11 cellular contexts compared by ENCODE assay signal in the genomic region with DNA sequence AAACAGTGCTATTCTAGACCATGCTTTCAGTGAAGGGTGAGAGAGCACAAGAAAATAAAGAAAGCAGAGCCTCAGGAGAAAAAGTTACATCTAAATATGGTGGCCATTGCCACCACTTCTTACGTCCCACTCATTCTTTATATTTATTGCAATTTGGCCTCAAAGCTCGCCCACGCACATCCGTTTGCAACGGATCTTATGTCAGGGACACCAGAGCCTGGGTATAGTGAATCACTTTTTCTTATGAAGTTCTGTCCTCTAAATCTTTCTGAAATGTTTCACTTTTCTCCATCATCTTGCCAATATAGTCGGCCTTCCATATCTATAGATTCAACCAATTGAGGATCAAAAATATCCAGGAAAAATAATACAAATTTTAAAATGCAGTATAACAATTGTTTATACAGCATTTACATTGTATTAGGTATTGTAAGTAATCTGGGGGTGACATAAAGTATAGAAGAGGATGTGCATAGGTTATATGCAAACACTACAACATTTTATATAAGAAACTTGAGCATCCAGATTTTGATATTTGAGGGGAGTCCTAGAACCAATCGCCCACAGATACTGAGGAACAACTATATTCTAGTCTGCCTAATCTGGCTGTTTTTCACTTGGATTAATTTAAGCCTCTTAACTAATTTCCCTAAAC. TPM values are rescaled to one million over a fixed set of nuclear protein-coding genes. Genes with fewer than 3 reads are reported as not detected.
DNase-seq lines count a peak whose midpoint lies in the region; ATAC-seq and TF ChIP-seq lines count a peak whose summit lies in the region.
"Had no signal": no experiment of that assay in that cellular context is flagged by ENCODE, and none has a peak within 500 bp of the region (broad histone marks: within the 10 kb centered on the region; RNA-seq: fewer than 3 reads in every experiment).

No MANE protein-coding gene starts in this region.

- H3K9me3 Mint-ChIP-seq in activated T-helper 17 cell treated with anti-CD3 and anti-CD28 coated beads, Interleukin-2, amount 50 U/mL, for 72 hours: no peaks in the 10 kb centered on the region
- no peaks in the 10 kb centered on the region for H3K9me3 Mint-ChIP-seq in stimulated activated effector memory CD8-positive, alpha-beta T cell treated with anti-CD3 and anti-CD28 coated beads, Interleukin-12 subunit alpha, Interleukin-12 subunit beta, amount 100 ng/mL, for 72 hours
- H3K9me3 Mint-ChIP-seq: IgD-negative memory B cell had no signal

- H3K27me3 ChIP-seq in osteoblast (ENCODE audit: insufficient read depth, low read length): no peaks in the 10 kb centered on the region
- H3K27me3 ChIP-seq in H7 (ENCODE audit: control insufficient read depth, insufficient read depth, low read length): no peaks in the 10 kb centered on the region

- peak; percentile 97 for ATAC-seq in activated T-helper 17 cell treated with anti-CD3 and anti-CD28 coated beads, Interleukin-2, amount 50 U/mL, for 72 hours (replicated peaks)
- peak; percentile 98 for ATAC-seq in stimulated activated effector memory CD8-positive, alpha-beta T cell treated with anti-CD3 and anti-CD28 coated beads, Interleukin-12 subunit alpha, Interleukin-12 subunit beta, amount 100 ng/mL, for 72 hours
- no peak for ATAC-seq in GM18867 (IDR thresholded peaks at IDR 0.05; ENCODE audit: unreplicated experiment)
- ATAC-seq: naive thymus-derived CD8-positive, alpha-beta T cell; SK-N-SH treated with all-trans-retinoic acid at 6 μM for 48 hours had no signal

- peaks cover 75% of the 10 kb centered on the region for H3K79me2 ChIP-seq in osteoblast (ENCODE audit: insufficient read depth, low read length)

- TF ChIP-seq CTCF in osteoblast (IDR thresholded peaks at IDR 0.05; ENCODE audit: extremely low read depth, low read depth, low read length): no peak

- peak; percentile 89 for DNase-seq in activated effector memory CD4-positive, alpha-beta T cell treated with anti-CD3 and anti-CD28 coated beads, Interleukin-2, amount 50 U/mL, for 16 hours
- DNase-seq in activated effector memory CD4-positive, alpha-beta T cell treated with Interleukin-2 at 50 U/mL for 16 hours: no peak
- DNase-seq in osteoblast (ENCODE audit: insufficient read length, low spot score, missing footprints) (peak; percentile 87), H7 (no peak), DMS153 treated with DMSO at 0.1 percent for 48 hours (lab: John Stamatoyannopoulos, UW; ENCODE audit: unreplicated experiment) (no peak)
- DNase-seq in stimulated activated effector memory CD8-positive, alpha-beta T cell treated with anti-CD3 and anti-CD28 coated beads, Interleukin-12 subunit alpha, Interleukin-12 subunit beta, amount 100 ng/mL, for 72 hours (ENCODE audit: low spot score in 2 of 2): peak; percentile 47 to 69
- DNase-seq: naive thymus-derived CD8-positive, alpha-beta T cell had no signal

- H3K36me3 Mint-ChIP-seq in activated T-helper 17 cell treated with anti-CD3 and anti-CD28 coated beads, Interleukin-2, amount 50 U/mL, for 72 hours (ENCODE audit: low read depth): peaks cover 79% of the 10 kb centered on the region
- peaks cover 87% of the 10 kb centered on the region for H3K36me3 Mint-ChIP-seq in stimulated activated effector memory CD8-positive, alpha-beta T cell treated with anti-CD3 and anti-CD28 coated beads, Interleukin-12 subunit alpha, Interleukin-12 subunit beta, amount 100 ng/mL, for 72 hours

- peak overlapping the region; percentile 68 for H3K27ac Mint-ChIP-seq in activated T-helper 17 cell treated with anti-CD3 and anti-CD28 coated beads, Interleukin-2, amount 50 U/mL, for 72 hours
- H3K27ac Mint-ChIP-seq in stimulated activated effector memory CD8-positive, alpha-beta T cell treated with anti-CD3 and anti-CD28 coated beads, Interleukin-12 subunit alpha, Interleukin-12 subunit beta, amount 100 ng/mL, for 72 hours: peak overlapping the region; percentile 78

- no peaks in the 10 kb centered on the region for H3K27me3 Mint-ChIP-seq in activated T-helper 17 cell treated with anti-CD3 and anti-CD28 coated beads, Interleukin-2, amount 50 U/mL, for 72 hours
- H3K27me3 Mint-ChIP-seq: IgD-negative memory B cell; naive thymus-derived CD8-positive, alpha-beta T cell had no signal

- H3K4me3 Mint-ChIP-seq in activated T-helper 17 cell treated with anti-CD3 and anti-CD28 coated beads, Interleukin-2, amount 50 U/mL, for 72 hours: peak overlapping the region; percentile 60
- peak overlapping the region; percentile 18 for H3K4me3 Mint-ChIP-seq in stimulated activated effector memory CD8-positive, alpha-beta T cell treated with anti-CD3 and anti-CD28 coated beads, Interleukin-12 subunit alpha, Interleukin-12 subunit beta, amount 100 ng/mL, for 72 hours
- H3K4me3 Mint-ChIP-seq: naive thymus-derived CD8-positive, alpha-beta T cell had no signal

- H3K36me3 ChIP-seq in osteoblast (ENCODE audit: insufficient read depth, low read length) (peaks cover 27% of the 10 kb centered on the region), H7 (replicated peaks; ENCODE audit: control insufficient read depth, insufficient read depth, low read length) (peaks cover 5% of the 10 kb centered on the region)

- H4K20me1 ChIP-seq in osteoblast (ENCODE audit: insufficient read depth, low read length): peaks cover 22% of the 10 kb centered on the region

- peak overlapping the region; percentile 51 for H3K27ac ChIP-seq in osteoblast (ENCODE audit: low read depth, low read length)

- H3K4me1 ChIP-seq in osteoblast (ENCODE audit: insufficient read depth, low read length): peaks cover 9% of the 10 kb centered on the region

- H3K4me3 ChIP-seq in osteoblast (ENCODE audit: insufficient read depth, low read length): no peak overlapping the region
- no peak overlapping the region for H3K4me3 ChIP-seq in H7 (ENCODE audit: insufficient read depth, low read depth, low read length)

- peak overlapping the region; percentile 67 for H3K4me2 ChIP-seq in osteoblast (ENCODE audit: insufficient read depth, low read length)

- no peak overlapping the region for H2AFZ ChIP-seq in osteoblast (ENCODE audit: low read length)

- peaks cover 15% of the 10 kb centered on the region for H3K4me1 Mint-ChIP-seq in activated T-helper 17 cell treated with anti-CD3 and anti-CD28 coated beads, Interleukin-2, amount 50 U/mL, for 72 hours
- peaks cover 22% of the 10 kb centered on the region for H3K4me1 Mint-ChIP-seq in stimulated activated effector memory CD8-positive, alpha-beta T cell treated with anti-CD3 and anti-CD28 coated beads, Interleukin-12 subunit alpha, Interleukin-12 subunit beta, amount 100 ng/mL, for 72 hours

- no peaks in the 10 kb centered on the region for H3K9me3 ChIP-seq in osteoblast (ENCODE audit: low read depth, low read length)

RNA-seq across cellular contexts. Expression of a gene that starts 35.2 kb away (rescaled TPM):
- 10 to 100 TPM; 51.7 to 74.1 TPM for total RNA-seq in activated T-helper 17 cell treated with anti-CD3 and anti-CD28 coated beads, Interleukin-2, amount 50 U/mL, for 72 hours
- 83.2 and 88.7 TPM in 2 replicates for total RNA-seq in osteoblast
- total RNA-seq in H7 (2014; rRNA removed; shearing (Covaris generic)): 72.9 and 87.0 TPM in 2 replicates

Comparison
In these comparisons a context has a peak if more than half of its experiments do, and no peak if none do; other contexts are left out.
1. DNase-seq: peak in activated effector memory CD4-positive, alpha-beta T cell treated with anti-CD3 and anti-CD28 coated beads, Interleukin-2, amount 50 U/mL, for 16 hours (single experiment), osteoblast (single experiment) and stimulated activated effector memory CD8-positive, alpha-beta T cell treated with anti-CD3 and anti-CD28 coated beads, Interleukin-12 subunit alpha, Interleukin-12 subunit beta, amount 100 ng/mL, for 72 hours (2 of 2); none in activated effector memory CD4-positive, alpha-beta T cell treated with Interleukin-2 at 50 U/mL for 16 hours (single experiment), H7 (single experiment) and DMS153 treated with DMSO at 0.1 percent for 48 hours (single experiment).